ENCODE assay signal across 8 cellular contexts in genomic region chr4:127782275-127783025, GRCh38. TPM values are rescaled to one million over a fixed set of nuclear protein-coding genes. Genes with fewer than 3 reads are reported as not detected.
DNase-seq lines count a peak whose midpoint lies in the region; ATAC-seq and TF ChIP-seq lines count a peak whose summit lies in the region.

Gene HSPA4L, plus strand, starts transcription at chr4:127782322. Its CDS starts 229 bp downstream, at chr4:127782551.

- peaks cover 16% of the 10 kb centered on the region for H3K4me1 Mint-ChIP-seq in activated T-cell treated with anti-CD3 and anti-CD28 coated beads, Interleukin-2, amount 50 U/mL, for 4 hours (ENCODE audit: low read depth)
- H3K4me1 Mint-ChIP-seq in natural killer cell treated with Interleukin-12 subunit alpha and Interleukin-12 subunit beta and Interleukin-15 and Interleukin-18, amount 100 ng/mL, for 72 hours (ENCODE audit: low read depth in 2 of 2), result peaks cover 31% of the 10 kb centered on the region in 2 donors

- peak within 1 kb of the TSS; percentile 95 to 98 for H3K27ac Mint-ChIP-seq in natural killer cell treated with Interleukin-12 subunit alpha and Interleukin-12 subunit beta and Interleukin-15 and Interleukin-18, amount 100 ng/mL, for 72 hours

- H3K27me3 Mint-ChIP-seq in activated T-cell treated with anti-CD3 and anti-CD28 coated beads, Interleukin-2, amount 50 U/mL, for 4 hours (ENCODE audit: low read depth), result peaks cover 66% of the 10 kb centered on the region
- H3K27me3 Mint-ChIP-seq in natural killer cell treated with Interleukin-12 subunit alpha and Interleukin-12 subunit beta and Interleukin-15 and Interleukin-18, amount 100 ng/mL, for 72 hours, result peaks cover 12 to 48% of the 10 kb centered on the region in 2 donors

- peak within 1 kb of the TSS; percentile 86 to 87 for H3K27ac ChIP-seq in tibial artery

- H3K4me3 ChIP-seq in tibial artery, result peak within 1 kb of the TSS; percentile 69 to 83

- no peaks in the 10 kb centered on the region for H3K27me3 ChIP-seq in tibial artery

- ATAC-seq in GM19438 (IDR thresholded peaks at IDR 0.05; ENCODE audit: low read depth, unreplicated experiment) (peak; percentile 42), HG03460 (IDR thresholded peaks at IDR 0.05; ENCODE audit: unreplicated experiment) (peak; percentile 35)
- ATAC-seq in activated T-cell treated with anti-CD3 and anti-CD28 coated beads, Interleukin-2, amount 50 U/mL, for 4 hours, result peak; percentile 36 to 84
- peak; percentile 74 to 88 for ATAC-seq in natural killer cell treated with Interleukin-12 subunit alpha and Interleukin-12 subunit beta and Interleukin-15 and Interleukin-18, amount 100 ng/mL, for 72 hours

- intact Hi-C loops in tibial artery (cut with DNase I; ENCODE audit: low total_unique reads), result loop anchor here (10.0 kb wide), 1 partner anchor 182 kb away; the partner anchor contains the start of genes ABHD18 and MFSD8

- no peaks in the 10 kb centered on the region for H3K9me3 ChIP-seq in tibial artery

- H3K4me3 Mint-ChIP-seq in activated T-cell treated with anti-CD3 and anti-CD28 coated beads, Interleukin-2, amount 50 U/mL, for 4 hours, result peak within 1 kb of the TSS; percentile 84
- peak within 1 kb of the TSS; percentile 88 for H3K4me3 Mint-ChIP-seq in natural killer cell treated with Interleukin-12 subunit alpha and Interleukin-12 subunit beta and Interleukin-15 and Interleukin-18, amount 100 ng/mL, for 72 hours

- H3K36me3 Mint-ChIP-seq in activated T-cell treated with anti-CD3 and anti-CD28 coated beads, Interleukin-2, amount 50 U/mL, for 4 hours (ENCODE audit: insufficient read depth), result no peaks in the 10 kb centered on the region
- H3K36me3 Mint-ChIP-seq in natural killer cell treated with Interleukin-12 subunit alpha and Interleukin-12 subunit beta and Interleukin-15 and Interleukin-18, amount 100 ng/mL, for 72 hours, result peaks cover 23% of the 10 kb centered on the region

- DNase-seq in D341Med (ENCODE audit: low spot score), result peak; percentile 77
- DNase-seq in NOMO-1 treated with DMSO at 0.1 percent for 48 hours (lab: John Stamatoyannopoulos, UW; ENCODE audit: unreplicated experiment), result peak; percentile 73
- peak; percentile 11 for DNase-seq in activated T-cell treated with anti-CD3 and anti-CD28 coated beads, Interleukin-2, amount 50 U/mL, for 4 hours
- peak; percentile 60 for DNase-seq in fibroblast of peridontal ligament (ENCODE audit: extremely low read depth)
- peak; percentile 78 for DNase-seq in natural killer cell treated with Interleukin-12 subunit alpha and Interleukin-12 subunit beta and Interleukin-15 and Interleukin-18, amount 100 ng/mL, for 72 hours (ENCODE audit: low spot score)
- DNase-seq in tibial artery, result peak; percentile 41 to 85

- peaks cover 0 to 10% (median 4%) of the 10 kb centered on the region in 4 donors for H3K4me1 ChIP-seq in tibial artery

- H3K9me3 Mint-ChIP-seq in activated T-cell treated with anti-CD3 and anti-CD28 coated beads, Interleukin-2, amount 50 U/mL, for 4 hours, result no peaks in the 10 kb centered on the region
- peaks cover 4% of the 10 kb centered on the region for H3K9me3 Mint-ChIP-seq in natural killer cell treated with Interleukin-12 subunit alpha and Interleukin-12 subunit beta and Interleukin-15 and Interleukin-18, amount 100 ng/mL, for 72 hours

- no peaks in the 10 kb centered on the region for H3K36me3 ChIP-seq in tibial artery

- TF ChIP-seq CTCF in tibial artery (IDR thresholded peaks at IDR 0.05), result peak; percentile 39 to 42

RNA-seq across cellular contexts. Expression of gene HSPA4L, which starts in this region (rescaled TPM):
- total RNA-seq in activated T-cell treated with anti-CD3 and anti-CD28 coated beads, Interleukin-2, amount 50 U/mL, for 4 hours, result under 1 TPM; 0.08 to 0.30 (median 0.27) TPM
- 10 to 100 TPM; 10.4 to 10.5 TPM for total RNA-seq in natural killer cell treated with Interleukin-12 subunit alpha and Interleukin-12 subunit beta and Interleukin-15 and Interleukin-18, amount 100 ng/mL, for 72 hours

Comparison
In these comparisons a context has a peak if more than half of its experiments do, and no peak if none do; other contexts are left out.
1. Peak in every context shown above with its lines: DNase-seq, ATAC-seq, H3K4me3 ChIP-seq and H3K27ac ChIP-seq.
2. RNA of gene HSPA4L (total RNA-seq): 10.4 to 10.5 TPM in natural killer cell treated with Interleukin-12 subunit alpha and Interleukin-12 subunit beta and Interleukin-15 and Interleukin-18, amount 100 ng/mL, for 72 hours; 0.08 to 0.30 TPM in activated T-cell treated with anti-CD3 and anti-CD28 coated beads, Interleukin-2, amount 50 U/mL, for 4 hours; every median in the first group is over 4 times any median in the second.
3. Peak in DNase-seq and ATAC-seq in activated T-cell treated with anti-CD3 and anti-CD28 coated beads, Interleukin-2, amount 50 U/mL, for 4 hours; RNA of the gene not detected or under 1 TPM.
4. DNase-seq: peak in every context shown above with its lines; median percentile 78 in natural killer cell treated with Interleukin-12 subunit alpha and Interleukin-12 subunit beta and Interleukin-15 and Interleukin-18, amount 100 ng/mL, for 72 hours; 77 in D341Med; 73 in NOMO-1 treated with DMSO at 0.1 percent for 48 hours; 63 in tibial artery; 60 in fibroblast of peridontal ligament; 11 in activated T-cell treated with anti-CD3 and anti-CD28 coated beads, Interleukin-2, amount 50 U/mL, for 4 hours.